29 cellular contexts compared by ENCODE assay signal in genomic region chr12:85516039-85516438, GRCh38.
"Had no signal": no experiment of that assay in that cellular context is flagged by ENCODE, and none has a peak within 500 bp of the region (broad histone marks: within the 10 kb centered on the region; RNA-seq: fewer than 3 reads in every experiment).

No MANE protein-coding gene starts in this region.

- H3K36me3 ChIP-seq: neutrophil, spleen, suprapubic skin, tibial artery, transverse colon, upper lobe of right lung, uterus had no signal

- H2AFZ ChIP-seq: parathyroid adenoma had no signal

- H3K27ac ChIP-seq: neutrophil, parathyroid adenoma, psoas muscle, skin epidermis, spleen, suprapubic skin, testis, tibial artery, transverse colon, upper lobe of right lung, uterus had no signal

- H3K4me3 ChIP-seq: psoas muscle, skin epidermis, smooth muscle cell, spleen, suprapubic skin, testis, tibial artery, transverse colon, upper lobe of right lung, uterus had no signal

- H3K4me2 ChIP-seq: smooth muscle cell had no signal

- H3K9me3 ChIP-seq: neutrophil, psoas muscle, spleen, suprapubic skin, testis, tibial artery, transverse colon, upper lobe of right lung, uterus had no signal

- H3K27me3 ChIP-seq: neutrophil, spleen, suprapubic skin, testis, tibial artery, transverse colon, upper lobe of right lung, uterus had no signal

- ATAC-seq: naive thymus-derived CD8-positive, alpha-beta T cell; natural killer cell treated with Interleukin-12 subunit alpha and Interleukin-12 subunit beta and Interleukin-15 and Interleukin-18, amount 100 ng/mL, for 72 hours; psoas muscle; right cardiac atrium; sciatic nerve; stimulated activated memory B cell treated with anti-CD40 and anti-IgM and Interleukin-4, amounts not matched to agents 10 μg/mL and 1 μg/mL and 100 μg/mL, for 72 hours; stimulated activated naive CD8-positive, alpha-beta T cell treated with anti-CD3 and anti-CD28 coated beads, Interleukin-15, amount 100 ng/mL, for 72 hours; stimulated activated naive CD8-positive, alpha-beta T cell treated with anti-CD3 and anti-CD28 coated beads, Interleukin-15, Interleukin-2, amounts not matched to agents 100 U/mL and 50 U/mL, for 24 hours; upper lobe of right lung had no signal

- H3K9ac ChIP-seq: parathyroid adenoma had no signal

- H3K79me2 ChIP-seq: parathyroid adenoma had no signal

- DNase-seq: naive thymus-derived CD8-positive, alpha-beta T cell; nephron progenitor cell; nucleus accumbens; posterior cingulate gyrus; psoas muscle; right cardiac atrium; spleen; stimulated activated CD4-positive, alpha-beta T cell treated with anti-CD3 and anti-CD28 coated beads, Interleukin-12 subunit alpha, Interleukin-12 subunit beta, amount 100 ng/mL, for 4 hours; stimulated activated CD4-positive, alpha-beta T cell treated with anti-CD3 and anti-CD28 coated beads, Interleukin-1b, Interleukin-23, amount 100 ng/mL, for 48 hours; stimulated activated CD4-positive, alpha-beta T cell treated with anti-CD3 and anti-CD28 coated beads, Interleukin-4, amount 100 ng/mL, for 1 hour; stimulated activated CD4-positive, alpha-beta T cell treated with anti-CD3 and anti-CD28 coated beads, Interleukin-4, amount 100 ng/mL, for 4 hours; stimulated activated CD8-positive, alpha-beta memory T cell treated with anti-CD3 and anti-CD28 coated beads, Interleukin-4, amount 100 ng/mL, for 48 hours; stimulated activated naive CD4-positive, alpha-beta T cell; stimulated activated naive CD8-positive, alpha-beta T cell treated with anti-CD3 and anti-CD28 coated beads, Interleukin-15, amount 100 ng/mL, for 72 hours; stimulated activated naive CD8-positive, alpha-beta T cell treated with anti-CD3 and anti-CD28 coated beads, Interleukin-15, Interleukin-2, amounts not matched to agents 100 U/mL and 50 U/mL, for 24 hours; substantia nigra; testis; tibial artery; transverse colon; upper lobe of right lung; uterus had no signal

- H3K4me1 ChIP-seq: parathyroid adenoma, psoas muscle, spleen, suprapubic skin, testis, tibial artery, transverse colon, upper lobe of right lung, uterus had no signal
